Comparison of ENCODE assay signal across 8 cellular contexts in the genomic region with DNA sequence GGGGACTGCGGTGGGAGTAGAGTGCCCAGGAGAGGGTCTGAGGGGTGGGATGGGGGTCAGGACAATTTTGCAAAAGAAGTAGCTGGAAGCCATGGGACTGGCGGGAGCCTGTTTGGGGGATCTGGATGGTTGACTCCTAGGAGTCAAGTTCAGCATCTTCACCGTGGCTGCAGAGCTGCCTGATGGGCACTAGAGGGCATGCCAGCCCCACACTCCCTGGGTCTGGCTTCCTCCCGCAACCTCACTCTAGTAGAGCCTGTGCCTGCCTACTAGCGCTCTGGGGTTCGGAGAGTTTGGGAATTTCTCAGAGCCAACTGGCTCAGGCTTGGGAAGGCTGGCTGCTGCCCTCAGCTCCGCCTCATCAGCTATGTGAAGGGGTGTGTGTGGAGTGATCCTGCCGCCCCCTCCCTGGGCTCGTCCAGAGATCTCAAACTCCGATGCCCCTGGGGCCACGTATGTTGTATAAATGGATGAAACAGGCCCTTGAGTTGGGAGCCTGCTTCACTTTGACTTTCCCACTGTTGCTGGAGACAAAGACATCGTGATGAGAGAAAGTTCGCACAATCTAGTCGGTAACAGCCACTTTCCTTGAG. TPM values are rescaled to one million over a fixed set of nuclear protein-coding genes. Genes with fewer than 3 reads are reported as not detected.
DNase-seq lines count a peak whose midpoint lies in the region; ATAC-seq and TF ChIP-seq lines count a peak whose summit lies in the region.

No MANE protein-coding gene starts in this region.

- peak overlapping the region; percentile 79 to 91 (median 89) for H3K4me3 Mint-ChIP-seq in naive thymus-derived CD8-positive, alpha-beta T cell

- POLR2A ChIA-PET in naive thymus-derived CD8-positive, alpha-beta T cell (lab: Charles Lee), result interaction anchor here (0.5 to 1.1 kb wide), 3 partner anchors 11 to 348 kb away, joined by 3 to 7 read pairs (median 5); partner anchors contain the start of gene TSPAN17

- H3K36me3 ChIP-seq in OCI-LY3 (replicated peaks; ENCODE audit: low read depth, low read length), result peaks cover 2% of the 10 kb centered on the region

- no peak for DNase-seq in Right ventricle myocardium inferior (ENCODE audit: missing footprints)
- DNase-seq in cardiac septum (ENCODE audit: low spot score), result no peak
- DNase-seq in activated T-cell treated with anti-CD3 and anti-CD28 coated beads for 48 hours (ENCODE audit: low read depth), result peak; percentile 56
- DNase-seq in erythroblast (lab: John Stamatoyannopoulos, UW), result peak; percentile 66 to 74
- peak; percentile 46 to 79 (median 58) for DNase-seq in naive thymus-derived CD8-positive, alpha-beta T cell
- peak; percentile 68 for DNase-seq in stromal cell of bone marrow (ENCODE audit: low read depth)

- no peaks in the 10 kb centered on the region for H3K79me2 ChIP-seq in OCI-LY3 (ENCODE audit: low read length)

- peak overlapping the region in 9 of 10 donors; percentile 15 to 90 (median 80) for H3K27ac Mint-ChIP-seq in naive thymus-derived CD8-positive, alpha-beta T cell

- no peaks in the 10 kb centered on the region for H3K27me3 ChIP-seq in OCI-LY3 (ENCODE audit: low read depth, low read length)

- no peak overlapping the region for H2AFZ ChIP-seq in OCI-LY3 (ENCODE audit: low read depth, low read length)

- peak; percentile 72 for TF ChIP-seq CTCF in OCI-LY3 (IDR thresholded peaks at IDR 0.05; ENCODE audit: low read depth, low read length)

- H4K20me1 ChIP-seq in OCI-LY3 (ENCODE audit: insufficient read depth, low read length), result no peaks in the 10 kb centered on the region

- H3K4me3 ChIP-seq in OCI-LY3 (ENCODE audit: low read length), result no peak overlapping the region

- intact Hi-C loops in Right ventricle myocardium inferior (cut with DNase I) (loop anchor here (2.0 to 5.0 kb wide), 2 partner anchors 159 to 455 kb away; no protein-coding TSS in a partner anchor), cardiac septum (cut with DNase I) (loop anchor here (2.0 to 10.0 kb wide), 2 partner anchors 177 to 301 kb away; no protein-coding TSS in a partner anchor)

- H3K9me3 Mint-ChIP-seq in naive thymus-derived CD8-positive, alpha-beta T cell, result no peaks in the 10 kb centered on the region

- no peaks in the 10 kb centered on the region for H3K9me3 ChIP-seq in OCI-LY3 (ENCODE audit: insufficient read depth, low read length)

- H3K27ac ChIP-seq in OCI-LY3 (ENCODE audit: low read length), result no peak overlapping the region

- peaks cover 17% of the 10 kb centered on the region for H3K4me1 ChIP-seq in OCI-LY3 (ENCODE audit: low read length)

- H3K4me1 Mint-ChIP-seq in naive thymus-derived CD8-positive, alpha-beta T cell, result peaks cover 30 to 47% (median 40%) of the 10 kb centered on the region in 4 donors

- H3K4me2 ChIP-seq in OCI-LY3 (ENCODE audit: low read length), result peak overlapping the region; percentile 67; the same call in 1 of the 2 replicates

- peaks cover 0 to 14% (median 4%) of the 10 kb centered on the region in 3 donors for H3K36me3 Mint-ChIP-seq in naive thymus-derived CD8-positive, alpha-beta T cell

- no peak overlapping the region for H3K9ac ChIP-seq in OCI-LY3 (ENCODE audit: low read length)

- no peak for TF ChIP-seq POLR2A in erythroblast (IDR thresholded peaks at IDR 0.05; ENCODE audit: low read length)

- peaks cover 0 to 5% (median 0%) of the 10 kb centered on the region in 5 donors for H3K27me3 Mint-ChIP-seq in naive thymus-derived CD8-positive, alpha-beta T cell

- peak; percentile 83 for ATAC-seq in Right ventricle myocardium inferior
- peak; percentile 35 for ATAC-seq in HG03442 (IDR thresholded peaks at IDR 0.05; ENCODE audit: unreplicated experiment)
- ATAC-seq in naive thymus-derived CD8-positive, alpha-beta T cell, result peak; percentile 76 to 78

RNA-seq across cellular contexts. Expression of gene TSPAN17, which starts 10.8 kb away (rescaled TPM):
- total RNA-seq in Right ventricle myocardium inferior (30.0 TPM), cardiac septum (30.2 TPM)
- 10 to 100 TPM; 19.4 to 21.4 TPM for total RNA-seq in naive thymus-derived CD8-positive, alpha-beta T cell
- 10 to 100 TPM; 13.5 to 26.0 (median 18.4) TPM for polyA plus RNA-seq in naive thymus-derived CD8-positive, alpha-beta T cell

RNA-seq across cellular contexts. Expression of gene EIF4E1B, which starts 27.6 kb away (rescaled TPM):
- total RNA-seq in Right ventricle myocardium inferior (not detected), cardiac septum (not detected)
- total RNA-seq in naive thymus-derived CD8-positive, alpha-beta T cell, result not detected
- not detected for polyA plus RNA-seq in naive thymus-derived CD8-positive, alpha-beta T cell

RNA-seq across cellular contexts. Expression of gene SNCB, which starts 27.8 kb away (rescaled TPM):
- total RNA-seq in Right ventricle myocardium inferior (not detected), cardiac septum (0.43 TPM)
- not detected for total RNA-seq in naive thymus-derived CD8-positive, alpha-beta T cell
- polyA plus RNA-seq in naive thymus-derived CD8-positive, alpha-beta T cell, result not detected

RNA-seq across cellular contexts. Expression of gene GPRIN1, which starts 48.1 kb away (rescaled TPM):
- total RNA-seq in Right ventricle myocardium inferior (0.41 TPM), cardiac septum (0.48 TPM)
- total RNA-seq in naive thymus-derived CD8-positive, alpha-beta T cell, result under 1 TPM in 1 of 2 experiments, not detected in 1; 0.11 TPM
- under 1 TPM in 2 of 3 donors, not detected in 1; 0.06 to 0.27 TPM for polyA plus RNA-seq in naive thymus-derived CD8-positive, alpha-beta T cell

Comparison
In these comparisons a context has a peak if more than half of its experiments do, and no peak if none do; other contexts are left out.
1. DNase-seq: peak in activated T-cell treated with anti-CD3 and anti-CD28 coated beads for 48 hours (single experiment), erythroblast (2 of 2), naive thymus-derived CD8-positive, alpha-beta T cell (10 of 10) and stromal cell of bone marrow (single experiment); none in Right ventricle myocardium inferior (single experiment) and cardiac septum (single experiment).
2. Peak in every context shown above with its lines, with median percentiles within 50 percentile points of each other: ATAC-seq.